In genomic region chr3:75042941-75043340, GRCh38 we compare ENCODE assay signal across 1 cellular context.
TF ChIP-seq lines count a peak whose summit lies in the region.

No MANE protein-coding gene starts in this region.

TF ChIP-seq in GM12878, 131 proteins besides CTCF, POLR2A, EP300 and RAD21 (continued from another document):
- TF ChIP-seq, protein P1, sequence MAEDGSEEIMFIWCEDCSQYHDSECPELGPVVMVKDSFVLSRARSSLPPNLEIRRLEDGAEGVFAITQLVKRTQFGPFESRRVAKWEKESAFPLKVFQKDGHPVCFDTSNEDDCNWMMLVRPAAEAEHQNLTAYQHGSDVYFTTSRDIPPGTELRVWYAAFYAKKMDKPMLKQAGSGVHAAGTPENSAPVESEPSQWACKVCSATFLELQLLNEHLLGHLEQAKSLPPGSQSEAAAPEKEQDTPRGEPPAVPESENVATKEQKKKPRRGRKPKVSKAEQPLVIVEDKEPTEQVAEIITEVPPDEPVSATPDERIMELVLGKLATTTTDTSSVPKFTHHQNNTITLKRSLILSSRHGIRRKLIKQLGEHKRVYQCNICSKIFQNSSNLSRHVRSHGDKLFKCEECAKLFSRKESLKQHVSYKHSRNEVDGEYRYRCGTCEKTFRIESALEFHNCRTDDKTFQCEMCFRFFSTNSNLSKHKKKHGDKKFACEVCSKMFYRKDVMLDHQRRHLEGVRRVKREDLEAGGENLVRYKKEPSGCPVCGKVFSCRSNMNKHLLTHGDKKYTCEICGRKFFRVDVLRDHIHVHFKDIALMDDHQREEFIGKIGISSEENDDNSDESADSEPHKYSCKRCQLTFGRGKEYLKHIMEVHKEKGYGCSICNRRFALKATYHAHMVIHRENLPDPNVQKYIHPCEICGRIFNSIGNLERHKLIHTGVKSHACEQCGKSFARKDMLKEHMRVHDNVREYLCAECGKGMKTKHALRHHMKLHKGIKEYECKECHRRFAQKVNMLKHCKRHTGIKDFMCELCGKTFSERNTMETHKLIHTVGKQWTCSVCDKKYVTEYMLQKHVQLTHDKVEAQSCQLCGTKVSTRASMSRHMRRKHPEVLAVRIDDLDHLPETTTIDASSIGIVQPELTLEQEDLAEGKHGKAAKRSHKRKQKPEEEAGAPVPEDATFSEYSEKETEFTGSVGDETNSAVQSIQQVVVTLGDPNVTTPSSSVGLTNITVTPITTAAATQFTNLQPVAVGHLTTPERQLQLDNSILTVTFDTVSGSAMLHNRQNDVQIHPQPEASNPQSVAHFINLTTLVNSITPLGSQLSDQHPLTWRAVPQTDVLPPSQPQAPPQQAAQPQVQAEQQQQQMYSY (CRISPR knock-in tag; IDR thresholded peaks at IDR 0.05): no peak
- TF ChIP-seq STAT1 (conservative IDR thresholded peaks at IDR 0.05) (no peak), GABPA (IDR thresholded peaks at IDR 0.05; ENCODE audit: low read depth) (no peak), RB1 (IDR thresholded peaks at IDR 0.05; ENCODE audit: borderline replicate concordance) (no peak), SPI1 (IDR thresholded peaks at IDR 0.05; ENCODE audit: borderline replicate concordance, insufficient read depth, low read depth, low read length) (no peak), IKZF1 (conservative IDR thresholded peaks at IDR 0.05) (no peak), ZZZ3 (IDR thresholded peaks at IDR 0.05; ENCODE audit: control insufficient read depth, insufficient read length, low read depth) (no peak)
